ENCODE assay signal across 1 cellular context in the genomic region with DNA sequence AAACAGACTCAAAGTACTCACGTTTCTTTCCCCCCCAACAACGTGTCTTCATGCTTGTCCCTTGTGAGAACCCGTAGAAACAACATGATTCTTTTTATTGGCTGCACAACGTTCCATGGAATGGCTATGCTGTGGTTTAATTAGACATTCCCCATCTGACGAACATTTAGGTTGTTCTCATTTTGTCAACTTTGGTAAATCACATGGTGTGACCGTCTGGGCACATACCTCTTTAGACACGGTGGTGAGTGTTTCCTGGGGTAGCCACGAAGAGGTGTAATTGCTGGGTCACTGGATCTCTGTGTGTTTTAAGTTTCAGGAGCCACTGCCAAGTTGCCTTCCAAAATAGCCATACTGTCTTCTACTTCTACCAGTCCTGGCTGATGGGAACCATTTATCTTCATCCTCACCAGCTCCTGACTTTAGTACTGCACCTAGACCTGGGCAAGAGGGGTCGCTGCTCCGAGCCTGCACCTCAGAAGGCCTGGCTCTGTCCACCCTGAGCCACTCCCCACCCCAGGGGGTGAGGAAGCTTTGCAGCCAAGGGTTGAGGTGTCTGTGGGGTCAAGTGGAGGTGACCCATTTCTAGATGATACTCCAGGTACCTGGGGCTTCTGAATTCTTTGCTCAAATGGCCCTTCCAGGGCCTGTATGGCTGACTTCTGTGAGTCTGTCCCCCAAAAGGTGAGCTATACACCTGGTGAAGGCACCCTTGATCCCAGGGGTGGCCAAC.
TF ChIP-seq lines count a peak whose summit lies in the region.

No MANE protein-coding gene starts in this region.

TF ChIP-seq in K562, 482 proteins besides CTCF, POLR2A, EP300 and RAD21 (continued from another document):
- TF ChIP-seq, protein P1, sequence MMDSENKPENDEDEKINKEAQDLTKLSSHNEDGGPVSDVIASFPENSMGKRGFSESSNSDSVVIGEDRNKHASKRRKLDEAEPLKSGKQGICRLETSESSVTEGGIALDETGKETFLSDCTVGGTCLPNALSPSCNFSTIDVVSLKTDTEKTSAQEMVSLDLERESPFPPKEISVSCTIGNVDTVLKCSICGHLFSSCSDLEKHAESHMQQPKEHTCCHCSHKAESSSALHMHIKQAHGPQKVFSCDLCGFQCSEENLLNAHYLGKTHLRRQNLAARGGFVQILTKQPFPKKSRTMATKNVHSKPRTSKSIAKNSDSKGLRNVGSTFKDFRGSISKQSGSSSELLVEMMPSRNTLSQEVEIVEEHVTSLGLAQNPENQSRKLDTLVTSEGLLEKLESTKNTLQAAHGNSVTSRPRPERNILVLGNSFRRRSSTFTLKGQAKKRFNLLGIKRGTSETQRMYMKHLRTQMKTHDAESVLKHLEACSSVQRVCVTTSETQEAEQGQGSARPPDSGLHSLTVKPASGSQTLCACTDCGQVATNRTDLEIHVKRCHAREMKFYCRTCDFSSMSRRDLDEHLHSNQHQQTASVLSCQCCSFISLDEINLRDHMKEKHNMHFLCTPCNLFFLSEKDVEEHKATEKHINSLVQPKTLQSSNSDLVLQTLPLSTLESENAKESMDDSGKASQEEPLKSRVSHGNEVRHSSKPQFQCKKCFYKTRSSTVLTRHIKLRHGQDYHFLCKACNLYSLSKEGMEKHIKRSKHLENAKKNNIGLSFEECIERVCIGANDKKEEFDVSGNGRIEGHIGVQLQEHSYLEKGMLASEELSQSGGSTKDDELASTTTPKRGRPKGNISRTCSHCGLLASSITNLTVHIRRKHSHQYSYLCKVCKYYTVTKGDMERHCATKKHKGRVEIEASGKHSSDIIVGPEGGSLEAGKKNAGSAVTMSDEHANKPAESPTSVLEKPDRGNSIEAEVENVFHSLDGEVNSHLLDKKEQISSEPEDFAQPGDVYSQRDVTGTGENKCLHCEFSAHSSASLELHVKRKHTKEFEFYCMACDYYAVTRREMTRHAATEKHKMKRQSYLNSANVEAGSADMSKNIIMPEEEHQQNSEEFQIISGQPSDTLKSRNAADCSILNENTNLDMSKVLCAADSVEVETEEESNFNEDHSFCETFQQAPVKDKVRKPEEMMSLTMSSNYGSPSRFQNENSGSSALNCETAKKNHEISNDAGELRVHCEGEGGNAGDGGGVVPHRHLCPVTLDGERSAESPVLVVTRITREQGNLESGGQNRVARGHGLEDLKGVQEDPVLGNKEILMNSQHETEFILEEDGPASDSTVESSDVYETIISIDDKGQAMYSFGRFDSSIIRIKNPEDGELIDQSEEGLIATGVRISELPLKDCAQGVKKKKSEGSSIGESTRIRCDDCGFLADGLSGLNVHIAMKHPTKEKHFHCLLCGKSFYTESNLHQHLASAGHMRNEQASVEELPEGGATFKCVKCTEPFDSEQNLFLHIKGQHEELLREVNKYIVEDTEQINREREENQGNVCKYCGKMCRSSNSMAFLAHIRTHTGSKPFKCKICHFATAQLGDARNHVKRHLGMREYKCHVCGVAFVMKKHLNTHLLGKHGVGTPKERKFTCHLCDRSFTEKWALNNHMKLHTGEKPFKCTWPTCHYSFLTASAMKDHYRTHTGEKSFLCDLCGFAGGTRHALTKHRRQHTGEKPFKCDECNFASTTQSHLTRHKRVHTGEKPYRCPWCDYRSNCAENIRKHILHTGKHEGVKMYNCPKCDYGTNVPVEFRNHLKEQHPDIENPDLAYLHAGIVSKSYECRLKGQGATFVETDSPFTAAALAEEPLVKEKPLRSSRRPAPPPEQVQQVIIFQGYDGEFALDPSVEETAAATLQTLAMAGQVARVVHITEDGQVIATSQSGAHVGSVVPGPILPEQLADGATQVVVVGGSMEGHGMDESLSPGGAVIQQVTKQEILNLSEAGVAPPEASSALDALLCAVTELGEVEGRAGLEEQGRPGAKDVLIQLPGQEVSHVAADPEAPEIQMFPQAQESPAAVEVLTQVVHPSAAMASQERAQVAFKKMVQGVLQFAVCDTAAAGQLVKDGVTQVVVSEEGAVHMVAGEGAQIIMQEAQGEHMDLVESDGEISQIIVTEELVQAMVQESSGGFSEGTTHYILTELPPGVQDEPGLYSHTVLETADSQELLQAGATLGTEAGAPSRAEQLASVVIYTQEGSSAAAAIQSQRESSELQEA (IDR thresholded peaks at IDR 0.05; ENCODE audit: low read depth) = peak; percentile 63
- TF ChIP-seq NR2C1 (IDR thresholded peaks at IDR 0.05) (no peak), NR2C1 (tag; IDR thresholded peaks at IDR 0.05) (no peak)
